In the genomic region with DNA sequence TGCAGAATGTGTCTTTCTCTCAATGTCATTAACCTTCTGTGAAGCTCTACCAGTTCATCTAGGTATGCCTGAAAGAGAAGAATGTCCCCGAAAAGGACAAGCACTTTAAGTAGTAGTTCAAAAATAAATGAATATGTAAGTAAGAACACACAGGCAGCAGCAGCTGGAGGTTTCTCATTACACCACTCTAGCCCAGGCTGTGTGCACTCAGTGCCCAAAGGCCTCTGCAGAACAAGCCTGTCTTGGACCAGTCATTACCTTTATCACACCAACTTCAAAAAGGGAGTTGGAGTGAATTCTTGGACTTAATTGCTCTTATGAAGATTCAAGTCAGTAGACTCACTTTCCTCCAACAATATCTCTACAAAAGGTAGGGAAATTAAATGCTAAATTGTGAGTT, we compare ENCODE assay signal across 16 cellular contexts.
DNase-seq lines count a peak whose midpoint lies in the region; ATAC-seq lines count a peak whose summit lies in the region.
"Had no signal": no experiment of that assay in that cellular context is flagged by ENCODE, and none has a peak within 500 bp of the region (broad histone marks: within the 10 kb centered on the region; RNA-seq: fewer than 3 reads in every experiment).

No MANE protein-coding gene starts in this region.

- peaks cover 42% of the 10 kb centered on the region for H3K4me1 ChIP-seq in adipocyte (ENCODE audit: control insufficient read depth, insufficient read depth, low read length)

- H3K27me3 ChIP-seq in adipocyte (replicated peaks; ENCODE audit: control insufficient read depth, insufficient read depth, low read length), result no peaks in the 10 kb centered on the region

- no peak overlapping the region for H3K4me3 ChIP-seq in adipocyte (ENCODE audit: low read length)

- no peak for DNase-seq in activated naive CD4-positive, alpha-beta T cell treated with anti-CD3 and anti-CD28 coated beads, Interleukin-2, amount 50 U/mL, for 72 hours (ENCODE audit: low spot score in 2 of 2)
- DNase-seq in adipocyte (ENCODE audit: low read depth), result peak; percentile 29
- DNase-seq in NCI-H2227 treated with DMSO at 0.1 percent for 48 hours (lab: John Stamatoyannopoulos, UW), result no peak
- DNase-seq in NCI-H82 treated with DMSO at 0.1 percent for 48 hours (lab: John Stamatoyannopoulos, UW; ENCODE audit: unreplicated experiment), result no peak
- DNase-seq in NCI-H2107 treated with DMSO at 0.1 percent for 48 hours (lab: John Stamatoyannopoulos, UW; ENCODE audit: unreplicated experiment), result no peak
- DNase-seq: activated CD4-positive, alpha-beta T cell treated with anti-CD3 and anti-CD28 coated beads, Interleukin-2, amount 10 ng/mL, durations not matched to agents 7 days and 5 days; activated T-cell treated with anti-CD3 and anti-CD28 coated beads, Interleukin-2, amount 50 U/mL, for 1 hour; amniotic stem cell; CD4-positive, alpha-beta memory T cell; NCI-H2029 treated with DMSO at 0.1 percent for 48 hours; NK-92 treated with Interleukin-12 subunit alpha and Interleukin-12 subunit beta, amount 100 ng/mL, for 24 hours; right cardiac atrium; Right ventricle myocardium superior had no signal

- peak overlapping the region; percentile 23 for H3K27ac Mint-ChIP-seq in activated naive CD4-positive, alpha-beta T cell treated with anti-CD3 and anti-CD28 coated beads, Interleukin-2, amount 50 U/mL, for 24 hours
- H3K27ac Mint-ChIP-seq in activated naive CD4-positive, alpha-beta T cell treated with anti-CD3 and anti-CD28 coated beads, Interleukin-2, amount 50 U/mL, for 72 hours, result no peak overlapping the region

- no peak for ATAC-seq in activated naive CD4-positive, alpha-beta T cell treated with anti-CD3 and anti-CD28 coated beads, Interleukin-2, amount 50 U/mL, for 72 hours
- ATAC-seq in HG02763 (IDR thresholded peaks at IDR 0.05; ENCODE audit: unreplicated experiment) (peak; percentile 38), GM19395 (IDR thresholded peaks at IDR 0.05; ENCODE audit: unreplicated experiment) (no peak)
- ATAC-seq: right cardiac atrium had no signal

- no peak overlapping the region for H3K4me3 Mint-ChIP-seq in activated naive CD4-positive, alpha-beta T cell treated with anti-CD3 and anti-CD28 coated beads, Interleukin-2, amount 50 U/mL, for 24 hours
- H3K4me3 Mint-ChIP-seq: activated CD4-positive, alpha-beta T cell treated with anti-CD3 and anti-CD28 coated beads, Interleukin-2, amount 10 ng/mL, durations not matched to agents 7 days and 5 days; CD4-positive, alpha-beta memory T cell had no signal

- H3K9ac ChIP-seq in adipocyte (ENCODE audit: low read length), result no peak overlapping the region

- H3K36me3 ChIP-seq in adipocyte (ENCODE audit: control insufficient read depth, insufficient read depth, low read length, severe bottlenecking), result peaks cover 5% of the 10 kb centered on the region

- no peaks in the 10 kb centered on the region for H3K9me3 Mint-ChIP-seq in activated naive CD4-positive, alpha-beta T cell treated with anti-CD3 and anti-CD28 coated beads, Interleukin-2, amount 50 U/mL, for 24 hours
- H3K9me3 Mint-ChIP-seq in activated naive CD4-positive, alpha-beta T cell treated with anti-CD3 and anti-CD28 coated beads, Interleukin-2, amount 50 U/mL, for 72 hours, result no peaks in the 10 kb centered on the region
- H3K9me3 Mint-ChIP-seq: activated CD4-positive, alpha-beta T cell treated with anti-CD3 and anti-CD28 coated beads, Interleukin-2, amount 10 ng/mL, durations not matched to agents 7 days and 5 days; CD4-positive, alpha-beta memory T cell had no signal

- peaks cover 60% of the 10 kb centered on the region for H3K4me1 Mint-ChIP-seq in activated naive CD4-positive, alpha-beta T cell treated with anti-CD3 and anti-CD28 coated beads, Interleukin-2, amount 50 U/mL, for 24 hours

- H3K27me3 Mint-ChIP-seq in activated naive CD4-positive, alpha-beta T cell treated with anti-CD3 and anti-CD28 coated beads, Interleukin-2, amount 50 U/mL, for 24 hours, result no peaks in the 10 kb centered on the region
- H3K27me3 Mint-ChIP-seq: activated CD4-positive, alpha-beta T cell treated with anti-CD3 and anti-CD28 coated beads, Interleukin-2, amount 10 ng/mL, durations not matched to agents 7 days and 5 days; CD4-positive, alpha-beta memory T cell had no signal

- no peaks in the 10 kb centered on the region for H3K9me3 ChIP-seq in adipocyte (ENCODE audit: control insufficient read depth, low read length)

- peaks cover 17% of the 10 kb centered on the region for H3K36me3 Mint-ChIP-seq in activated naive CD4-positive, alpha-beta T cell treated with anti-CD3 and anti-CD28 coated beads, Interleukin-2, amount 50 U/mL, for 24 hours
- peaks cover 8 to 39% of the 10 kb centered on the region in 2 donors for H3K36me3 Mint-ChIP-seq in activated naive CD4-positive, alpha-beta T cell treated with anti-CD3 and anti-CD28 coated beads, Interleukin-2, amount 50 U/mL, for 72 hours
